Comparison of ENCODE assay signal across 1 cellular context in genomic region chr6:109393882-109394281, GRCh38.
TF ChIP-seq lines count a peak whose summit lies in the region.

No MANE protein-coding gene starts in this region.

TF ChIP-seq in K562, 482 proteins besides CTCF, POLR2A, EP300 and RAD21:
- no peak for TF ChIP-seq RB1 (IDR thresholded peaks at IDR 0.05; ENCODE audit: low read depth)
- TF ChIP-seq, protein P1, sequence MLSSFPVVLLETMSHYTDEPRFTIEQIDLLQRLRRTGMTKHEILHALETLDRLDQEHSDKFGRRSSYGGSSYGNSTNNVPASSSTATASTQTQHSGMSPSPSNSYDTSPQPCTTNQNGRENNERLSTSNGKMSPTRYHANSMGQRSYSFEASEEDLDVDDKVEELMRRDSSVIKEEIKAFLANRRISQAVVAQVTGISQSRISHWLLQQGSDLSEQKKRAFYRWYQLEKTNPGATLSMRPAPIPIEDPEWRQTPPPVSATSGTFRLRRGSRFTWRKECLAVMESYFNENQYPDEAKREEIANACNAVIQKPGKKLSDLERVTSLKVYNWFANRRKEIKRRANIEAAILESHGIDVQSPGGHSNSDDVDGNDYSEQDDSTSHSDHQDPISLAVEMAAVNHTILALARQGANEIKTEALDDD (IDR thresholded peaks at IDR 0.05), result no peak
- TF ChIP-seq JUN (IDR thresholded peaks at IDR 0.05; ENCODE audit: borderline replicate concordance, low read depth, low read length), result peak; percentile 40; the same call in 1 of the 2 replicates
- no peak for TF ChIP-seq JUN (CRISPR knock-in tag; IDR thresholded peaks at IDR 0.05; ENCODE audit: borderline replicate concordance)
- peak; percentile 27 for TF ChIP-seq MEIS2 (IDR thresholded peaks at IDR 0.05; ENCODE audit: partially characterized antibody)
- TF ChIP-seq ZNF140 (CRISPR knock-in tag; IDR thresholded peaks at IDR 0.05), result no peak
- TF ChIP-seq POLR3A (IDR thresholded peaks at IDR 0.05; ENCODE audit: borderline replicate concordance, extremely low read depth, insufficient read depth, insufficient read length), result no peak
- 0 out of 2 replicates have a peak, but pooled peaks have one; percentile 35 for TF ChIP-seq ZNF175 (CRISPR knock-in tag; IDR thresholded peaks at IDR 0.05; ENCODE audit: low read depth)
- peak; percentile 64 for TF ChIP-seq FOSL1 (tag; conservative IDR thresholded peaks at IDR 0.05)
- TF ChIP-seq, protein P2, sequence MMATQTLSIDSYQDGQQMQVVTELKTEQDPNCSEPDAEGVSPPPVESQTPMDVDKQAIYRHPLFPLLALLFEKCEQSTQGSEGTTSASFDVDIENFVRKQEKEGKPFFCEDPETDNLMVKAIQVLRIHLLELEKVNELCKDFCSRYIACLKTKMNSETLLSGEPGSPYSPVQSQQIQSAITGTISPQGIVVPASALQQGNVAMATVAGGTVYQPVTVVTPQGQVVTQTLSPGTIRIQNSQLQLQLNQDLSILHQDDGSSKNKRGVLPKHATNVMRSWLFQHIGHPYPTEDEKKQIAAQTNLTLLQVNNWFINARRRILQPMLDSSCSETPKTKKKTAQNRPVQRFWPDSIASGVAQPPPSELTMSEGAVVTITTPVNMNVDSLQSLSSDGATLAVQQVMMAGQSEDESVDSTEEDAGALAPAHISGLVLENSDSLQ (IDR thresholded peaks at IDR 0.05), result 0 out of 2 replicates have a peak, but pooled peaks have one; percentile 16
- TF ChIP-seq, protein P3, sequence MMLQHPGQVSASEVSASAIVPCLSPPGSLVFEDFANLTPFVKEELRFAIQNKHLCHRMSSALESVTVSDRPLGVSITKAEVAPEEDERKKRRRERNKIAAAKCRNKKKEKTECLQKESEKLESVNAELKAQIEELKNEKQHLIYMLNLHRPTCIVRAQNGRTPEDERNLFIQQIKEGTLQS (IDR thresholded peaks at IDR 0.05), result peak; percentile 77
- TF ChIP-seq, protein P3 (CRISPR knock-in tag; conservative IDR thresholded peaks at IDR 0.05), result no peak
- no peak for TF ChIP-seq NCOA2 (IDR thresholded peaks at IDR 0.05; ENCODE audit: partially characterized antibody in 2 of 2)
- TF ChIP-seq CGGBP1 (CRISPR knock-in tag; IDR thresholded peaks at IDR 0.05), result no peak
- TF ChIP-seq SMARCA5 (IDR thresholded peaks at IDR 0.05), result no peak
- no peak for TF ChIP-seq MEF2A (IDR thresholded peaks at IDR 0.05; ENCODE audit: control insufficient read depth, low read depth, low read length)
- peak; percentile 76 for TF ChIP-seq JUND (IDR thresholded peaks at IDR 0.05; ENCODE audit: borderline replicate concordance, low read depth, low read length)
- peak; percentile 49; the same call in 1 of the 3 replicates for TF ChIP-seq JUND (tag; IDR thresholded peaks at IDR 0.05; ENCODE audit: borderline replicate concordance, low read depth, low read length)
TF ChIP-seq in K562: peak in this region for 7.
